In the genomic region with DNA sequence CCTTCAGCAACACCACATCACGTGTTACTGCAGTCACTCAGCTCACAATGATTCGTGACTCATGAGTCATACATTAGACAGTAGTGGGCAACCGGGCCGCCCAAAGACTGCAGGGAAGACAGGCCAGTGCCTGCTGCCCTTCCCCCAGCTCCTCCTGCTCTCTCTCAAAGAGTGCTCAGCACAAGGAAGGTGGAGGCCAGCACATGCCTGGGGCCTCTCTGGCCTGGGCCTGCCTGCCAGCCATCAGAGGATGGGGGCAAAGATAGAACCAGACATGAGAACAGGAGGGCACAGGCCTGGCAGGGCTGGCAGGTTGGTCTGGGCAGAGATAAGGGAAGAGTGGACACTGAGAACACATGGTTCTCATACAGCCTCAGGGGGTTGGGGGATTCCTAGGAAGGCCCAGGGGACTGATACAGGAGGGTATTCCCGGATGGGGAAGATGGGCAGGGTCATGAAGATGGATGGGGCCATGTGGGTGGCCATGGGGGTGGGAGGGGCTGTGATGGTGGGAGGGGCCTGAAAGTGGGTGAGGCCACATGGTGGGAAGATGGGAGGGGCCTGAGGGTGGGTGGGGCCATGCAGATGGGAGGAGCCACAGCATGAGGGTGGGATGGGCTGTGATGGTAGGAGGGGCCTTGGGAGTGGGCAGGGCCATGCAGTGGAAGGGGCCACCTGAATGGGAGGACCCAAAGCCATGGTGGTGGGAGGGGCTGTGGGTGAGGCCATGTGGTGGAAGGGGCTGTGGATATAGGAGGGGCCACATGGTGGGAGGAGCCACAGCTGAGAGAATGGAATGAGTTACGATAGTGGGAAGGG, we compare ENCODE assay signal across 8 cellular contexts. TPM values are rescaled to one million over a fixed set of nuclear protein-coding genes. Genes with fewer than 3 reads are reported as not detected.
A peak's percentile ranks its signal among the peaks of the same experiment; 100 is the strongest.
DNase-seq lines count a peak whose midpoint lies in the region; ATAC-seq and TF ChIP-seq lines count a peak whose summit lies in the region.

No MANE protein-coding gene starts in this region.

- DNase-seq in AG10803 (ENCODE audit: low read depth) (peak; percentile 81), GM13977 (ENCODE audit: low spot score) (peak; percentile 69), RKO (ENCODE audit: low spot score) (peak; percentile 89), non-pigmented ciliary epithelial cell (ENCODE audit: low read depth) (peak; percentile 50), type B pancreatic cell (ENCODE audit: extremely low spot score, unreplicated experiment) (no peak)
- no peak for DNase-seq in effector memory CD8-positive, alpha-beta T cell

- in situ Hi-C loops in GM13977 (cut with MboI; ENCODE audit: low pct_unique_long_range_greater_than_20kb, low sequenced_read_pairs, unreplicated experiment) = no loop called here

- H3K4me1 Mint-ChIP-seq in effector memory CD8-positive, alpha-beta T cell (ENCODE audit: low read depth in 2 of 2) = peaks cover 1 to 10% of the 10 kb centered on the region in 2 donors
- H3K4me1 Mint-ChIP-seq in type B pancreatic cell (ENCODE audit: unreplicated experiment) = peaks cover 12% of the 10 kb centered on the region

- no peaks in the 10 kb centered on the region for H3K27me3 Mint-ChIP-seq in effector memory CD8-positive, alpha-beta T cell
- H3K27me3 Mint-ChIP-seq in type B pancreatic cell = no peaks in the 10 kb centered on the region

- TF ChIP-seq CTCF in AG10803 (conservative IDR thresholded peaks at IDR 0.05; ENCODE audit: low read length) (no peak), GM13977 (IDR thresholded peaks at IDR 0.05; ENCODE audit: extremely low read depth, insufficient read depth, missing control alignments) (no peak), type B pancreatic cell (conservative IDR thresholded peaks at IDR 0.05) (no peak)

- peak overlapping the region in 1 of 2 donors; percentile 59 for H3K27ac Mint-ChIP-seq in effector memory CD8-positive, alpha-beta T cell
- no peak overlapping the region for H3K27ac Mint-ChIP-seq in type B pancreatic cell

- peak; percentile 63 for ATAC-seq in effector memory CD8-positive, alpha-beta T cell (replicated peaks)
- ATAC-seq in HG02610 (IDR thresholded peaks at IDR 0.05; ENCODE audit: unreplicated experiment) (no peak), GM19035 (IDR thresholded peaks at IDR 0.05; ENCODE audit: unreplicated experiment) (no peak)

- H3K36me3 Mint-ChIP-seq in effector memory CD8-positive, alpha-beta T cell (ENCODE audit: insufficient read depth) = no peaks in the 10 kb centered on the region
- peaks cover 6% of the 10 kb centered on the region for H3K36me3 Mint-ChIP-seq in type B pancreatic cell

- no peaks in the 10 kb centered on the region for H3K9me3 Mint-ChIP-seq in effector memory CD8-positive, alpha-beta T cell
- H3K9me3 Mint-ChIP-seq in type B pancreatic cell = no peaks in the 10 kb centered on the region

- H3K4me3 ChIP-seq in AG10803 (ENCODE audit: low read length) = no peak overlapping the region

- H3K4me3 Mint-ChIP-seq in effector memory CD8-positive, alpha-beta T cell = no peak overlapping the region
- H3K4me3 Mint-ChIP-seq in type B pancreatic cell = no peak overlapping the region

RNA-seq across cellular contexts. Expression of a gene that starts 29.0 kb away (rescaled TPM):
- 20.2 and 31.7 TPM in 2 replicates for total RNA-seq in type B pancreatic cell (ENCODE audit: low replicate concordance)

RNA-seq across cellular contexts. Expression of a gene that starts 37.7 kb away (rescaled TPM):
- 27.3 and 48.4 TPM in 2 replicates for total RNA-seq in type B pancreatic cell (ENCODE audit: low replicate concordance)

Comparison
In these comparisons a context has a peak if more than half of its experiments do, and no peak if none do; other contexts are left out.
1. DNase-seq: peak in AG10803 (single experiment), GM13977 (single experiment), RKO (single experiment) and non-pigmented ciliary epithelial cell (single experiment); none in effector memory CD8-positive, alpha-beta T cell (0 of 3) and type B pancreatic cell (single experiment).